Comparison of ENCODE assay signal across 9 cellular contexts in the genomic region with DNA sequence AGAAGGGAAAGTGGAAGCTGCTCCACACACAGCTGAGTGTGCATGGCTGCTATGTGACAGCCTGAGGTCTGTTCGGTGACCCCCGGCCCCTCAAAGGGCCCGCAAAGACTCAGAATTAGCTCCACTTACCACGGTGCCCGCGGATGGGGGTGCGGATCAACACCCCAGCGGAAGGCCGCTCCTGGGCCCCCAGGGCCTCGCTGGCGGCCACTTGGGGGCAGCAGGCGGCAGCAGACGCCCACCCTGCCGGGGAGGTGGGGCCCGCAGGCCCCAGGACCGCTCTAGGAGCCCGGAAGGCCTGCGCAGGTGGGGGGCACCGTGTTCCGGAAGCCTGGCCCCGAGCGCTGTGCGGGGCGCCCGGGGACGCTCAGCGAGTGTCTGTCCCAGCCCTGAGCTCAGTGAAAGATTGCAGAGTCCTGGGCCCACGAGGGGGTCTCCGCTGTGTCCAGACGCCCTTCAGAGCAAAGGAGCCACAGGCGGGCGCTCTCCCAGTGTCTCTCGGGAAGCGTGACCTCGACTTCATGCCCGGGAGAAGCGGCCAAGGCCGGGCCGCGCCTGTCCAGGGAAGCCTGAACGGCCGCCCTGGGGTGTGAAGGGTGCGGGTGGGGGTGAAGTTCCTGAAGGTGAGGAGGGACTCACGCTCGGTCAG.
DNase-seq lines count a peak whose midpoint lies in the region; ATAC-seq, FAIRE-seq and TF ChIP-seq lines count a peak whose summit lies in the region.
"Had no signal": no experiment of that assay in that cellular context is flagged by ENCODE, and none has a peak within 500 bp of the region (broad histone marks: within the 10 kb centered on the region; RNA-seq: fewer than 3 reads in every experiment).

No MANE protein-coding gene starts in this region.

- no peaks in the 10 kb centered on the region for H4K20me1 ChIP-seq in K562 (replicated peaks; ENCODE audit: control insufficient read depth, insufficient read depth, low read length)

- no peak for FAIRE-seq in K562 (lab: Jason Lieb, UNC)

- POLR2A ChIA-PET in K562 (lab: Yijun Ruan, JAX): interaction anchor here (0.6 to 0.7 kb wide), 2 partner anchors 11 to 446 kb away, joined by 3 read pairs; no protein-coding TSS in a partner anchor
- POLR2A ChIA-PET in CD4-positive, alpha-beta memory T cell (lab: Charles Lee; ENCODE audit: partially characterized antibody): no interaction called here

- in situ Hi-C loops in K562 (cut with MboI): no loop called here

- peak overlapping the region; percentile 83 for H3K4me3 Mint-ChIP-seq in stimulated activated naive CD8-positive, alpha-beta T cell treated with anti-CD3 and anti-CD28 coated beads, Interleukin-15, Interleukin-2, amounts not matched to agents 100 ng/mL and 50 ng/mL, for 24 hours
- no peak overlapping the region for H3K4me3 Mint-ChIP-seq in CD4-positive, alpha-beta memory T cell

- CTCF ChIA-PET in K562 (lab: Yijun Ruan, JAX; ENCODE audit: low intra/inter-chr PET ratio): no interaction called here
- CTCF ChIA-PET in CD4-positive, alpha-beta memory T cell (lab: Charles Lee; ENCODE audit: partially characterized antibody): no interaction called here

- ATAC-seq in K562: peak; percentile 63
- ATAC-seq in lower lobe of right lung: peak; percentile 37 to 39

- no peaks in the 10 kb centered on the region for H3K9me3 ChIP-seq in HUES64 (ENCODE audit: insufficient read depth, low read depth, low read length)
- H3K9me3 ChIP-seq in K562 (replicated peaks; ENCODE audit: control insufficient read depth, insufficient read depth, low read depth, low read length): no peaks in the 10 kb centered on the region
- no peaks in the 10 kb centered on the region for H3K9me3 ChIP-seq in lower lobe of right lung
- H3K9me3 ChIP-seq in CD4-positive, alpha-beta memory T cell (ENCODE audit: control insufficient read depth in 1 of 2, low read length in 2 of 2): no peaks in the 10 kb centered on the region

- H3K79me2 ChIP-seq in K562 (ENCODE audit: control insufficient read depth, insufficient read depth, low read length): no peaks in the 10 kb centered on the region

- no peaks in the 10 kb centered on the region for H3K27me3 Mint-ChIP-seq in stimulated activated naive CD8-positive, alpha-beta T cell treated with anti-CD3 and anti-CD28 coated beads, Interleukin-15, Interleukin-2, amounts not matched to agents 100 ng/mL and 50 ng/mL, for 24 hours
- peaks cover 21 to 23% of the 10 kb centered on the region in 2 donors for H3K27me3 Mint-ChIP-seq in CD4-positive, alpha-beta memory T cell

- no peak overlapping the region for H3K27ac ChIP-seq in HUES64 (ENCODE audit: low read depth, low read length)
- H3K27ac ChIP-seq in K562 (ENCODE audit: extremely low read depth, low read depth, low read length): no peak overlapping the region
- peak overlapping the region; percentile 73 for H3K27ac ChIP-seq in lower lobe of right lung
- H3K27ac ChIP-seq in CD4-positive, alpha-beta memory T cell (ENCODE audit: low read depth, low read length): no peak overlapping the region

- H3K9me1 ChIP-seq in K562 (ENCODE audit: control insufficient read depth, insufficient read depth, low read length): no peaks in the 10 kb centered on the region

- peak overlapping the region; percentile 83 for H3K27ac Mint-ChIP-seq in stimulated activated naive CD8-positive, alpha-beta T cell treated with anti-CD3 and anti-CD28 coated beads, Interleukin-15, Interleukin-2, amounts not matched to agents 100 ng/mL and 50 ng/mL, for 24 hours
- H3K27ac Mint-ChIP-seq in CD4-positive, alpha-beta memory T cell: no peak overlapping the region

- H3K4me1 Mint-ChIP-seq in stimulated activated naive CD8-positive, alpha-beta T cell treated with anti-CD3 and anti-CD28 coated beads, Interleukin-15, Interleukin-2, amounts not matched to agents 100 ng/mL and 50 ng/mL, for 24 hours (ENCODE audit: low read depth): peaks cover 10% of the 10 kb centered on the region
- H3K4me1 Mint-ChIP-seq in CD4-positive, alpha-beta memory T cell: no peaks in the 10 kb centered on the region

- DNase-seq in K562 (ENCODE audit: extremely low read depth in 1 of 4, low spot score in 3 of 4): no peak
- no peak for DNase-seq in lower lobe of right lung
- DNase-seq in CD4-positive, alpha-beta memory T cell: no peak
- no peak for DNase-seq in GM03348 (ENCODE audit: low spot score)
- no peak for DNase-seq in D341Med (ENCODE audit: low spot score)
- DNase-seq in NCI-H526 (lab: John Stamatoyannopoulos, UW): no peak
- DNase-seq: NCI-H1436 had no signal

- no peaks in the 10 kb centered on the region for H3K9me3 Mint-ChIP-seq in stimulated activated naive CD8-positive, alpha-beta T cell treated with anti-CD3 and anti-CD28 coated beads, Interleukin-15, Interleukin-2, amounts not matched to agents 100 ng/mL and 50 ng/mL, for 24 hours
- peaks cover 0 to 3% (median 0%) of the 10 kb centered on the region in 8 donors for H3K9me3 Mint-ChIP-seq in CD4-positive, alpha-beta memory T cell

- H3K36me3 ChIP-seq in HUES64 (ENCODE audit: insufficient read depth, low read length) (no peaks in the 10 kb centered on the region), K562 (ENCODE audit: control insufficient read depth, insufficient read depth, low read length) (no peaks in the 10 kb centered on the region), lower lobe of right lung (no peaks in the 10 kb centered on the region)
- no peaks in the 10 kb centered on the region for H3K36me3 ChIP-seq in CD4-positive, alpha-beta memory T cell (ENCODE audit: insufficient read depth, low read length)

- 66% methylated on average over 45 of the region's 45 CpGs for WGBS in HUES64
- WGBS in K562 (ENCODE audit: insufficient coverage, low coverage, missing lambda C conversion rate): 25% methylated on average over 43 of the region's 45 CpGs

- TF ChIP-seq RAD21 in K562 (CRISPR knock-in tag; conservative IDR thresholded peaks at IDR 0.05 in 1 of 2, IDR thresholded peaks at IDR 0.05 in 1 of 2): peak in 1 of 2 experiments; percentile 23; a peak in 1 of 4 replicates

- H2AFZ ChIP-seq in K562 (ENCODE audit: low read depth, low read length): no peak overlapping the region

- H3K36me3 Mint-ChIP-seq in stimulated activated naive CD8-positive, alpha-beta T cell treated with anti-CD3 and anti-CD28 coated beads, Interleukin-15, Interleukin-2, amounts not matched to agents 100 ng/mL and 50 ng/mL, for 24 hours (ENCODE audit: low read depth): no peaks in the 10 kb centered on the region
- no peaks in the 10 kb centered on the region for H3K36me3 Mint-ChIP-seq in CD4-positive, alpha-beta memory T cell

- H3K4me2 ChIP-seq in K562 (ENCODE audit: insufficient read depth, low read length): no peak overlapping the region

- no peak for TF ChIP-seq POLR2A in K562 (conservative IDR thresholded peaks at IDR 0.05)

- peak overlapping the region; percentile 42 for H3K9ac ChIP-seq in HUES64 (ENCODE audit: low read depth, low read length)
- H3K9ac ChIP-seq in K562 (ENCODE audit: insufficient read depth in 1 of 2, low read depth in 2 of 2, low read length in 2 of 2): no peak overlapping the region

- H3K4me3 ChIP-seq in HUES64 (ENCODE audit: low read length) (peak overlapping the region; percentile 39; the same call in 1 of the 2 replicates), K562 (no peak overlapping the region), lower lobe of right lung (peak overlapping the region; percentile 43)
- H3K4me3 ChIP-seq in CD4-positive, alpha-beta memory T cell (ENCODE audit: low read length in 2 of 2): no peak overlapping the region

- H3K4me1 ChIP-seq in HUES64 (ENCODE audit: insufficient read depth, low read length) (peaks cover 4% of the 10 kb centered on the region; the same call in 1 of the 2 replicates), K562 (replicated peaks in 1 of 2; ENCODE audit: control insufficient read depth in 2 of 2, insufficient read depth in 2 of 2, low read length in 2 of 2) (peaks cover 0 to 11% of the 10 kb centered on the region in 2 experiments; a peak in 1 of 5 replicates), lower lobe of right lung (peaks cover 41% of the 10 kb centered on the region)
- no peaks in the 10 kb centered on the region for H3K4me1 ChIP-seq in CD4-positive, alpha-beta memory T cell (ENCODE audit: insufficient read depth, low read length)

- TF ChIP-seq CTCF in K562 (IDR thresholded peaks at IDR 0.05 in 2 of 3, conservative IDR thresholded peaks at IDR 0.05 in 1 of 3; ENCODE audit: insufficient read depth in 2 of 3, low read depth in 1 of 3, low read length in 3 of 3) (peak in 1 of 3 experiments; percentile 30; a peak in 2 of 6 replicates), lower lobe of right lung (IDR thresholded peaks at IDR 0.05) (peak; percentile 56)

- no TSS peak for BruUV-seq in K562 (replicated peaks; lab: Mats Ljungman, UMichigan)

- no peaks in the 10 kb centered on the region for H3K27me3 ChIP-seq in HUES64 (ENCODE audit: insufficient read depth, low read length)
- peaks cover 72% of the 10 kb centered on the region in 2 experiments for H3K27me3 ChIP-seq in K562 (ENCODE audit: control insufficient read depth in 2 of 2, insufficient read depth in 2 of 2, low read length in 2 of 2)
- no peaks in the 10 kb centered on the region for H3K27me3 ChIP-seq in lower lobe of right lung (ENCODE audit: low read depth)
- H3K27me3 ChIP-seq in CD4-positive, alpha-beta memory T cell (ENCODE audit: insufficient read depth, low read length): no peaks in the 10 kb centered on the region

- TF ChIP-seq EP300 in K562 (IDR thresholded peaks at IDR 0.05; ENCODE audit: low read length): no peak

- intact Hi-C loops in K562 (cut with micrococcal nuclease): no loop called here
- intact Hi-C loops in lower lobe of right lung (cut with DNase I): no loop called here
- intact Hi-C loops in CD4-positive, alpha-beta memory T cell (cut with micrococcal nuclease): no loop called here

TF ChIP-seq in K562, 482 proteins besides CTCF, POLR2A, EP300 and RAD21:
- TF ChIP-seq ARNT (IDR thresholded peaks at IDR 0.05) (no peak), ZNF764 (CRISPR knock-in tag; IDR thresholded peaks at IDR 0.05; ENCODE audit: low read depth) (no peak), GATAD2B (IDR thresholded peaks at IDR 0.05; ENCODE audit: borderline replicate concordance) (no peak), ZNF77 (CRISPR knock-in tag; IDR thresholded peaks at IDR 0.05) (no peak), RFX5 (IDR thresholded peaks at IDR 0.05; ENCODE audit: low read depth, low read length) (no peak), TCFL5 (CRISPR knock-in tag; conservative IDR thresholded peaks at IDR 0.05) (no peak), TBP (optimal IDR thresholded peaks at IDR 0.05; ENCODE audit: low read depth, low read length) (no peak), ZNF57 (CRISPR knock-in tag; IDR thresholded peaks at IDR 0.05) (no peak), MYBL2 (IDR thresholded peaks at IDR 0.05; ENCODE audit: low read depth) (no peak), MYBL2 (CRISPR knock-in tag; IDR thresholded peaks at IDR 0.05; ENCODE audit: borderline replicate concordance) (no peak), EWSR1 (IDR thresholded peaks at IDR 0.05; ENCODE audit: borderline replicate concordance, low read depth, partially characterized antibody) (no peak), MAFF (IDR thresholded peaks at IDR 0.05; ENCODE audit: low read length) (no peak), ERF (CRISPR knock-in tag; IDR thresholded peaks at IDR 0.05) (no peak)

Comparison
In these comparisons a context has a peak if more than half of its experiments do, and no peak if none do; other contexts are left out.
1. H3K4me3 ChIP-seq: peak in HUES64 (single experiment) and lower lobe of right lung (single experiment); none in K562 (single experiment) and CD4-positive, alpha-beta memory T cell (0 of 2).